In the genomic region with DNA sequence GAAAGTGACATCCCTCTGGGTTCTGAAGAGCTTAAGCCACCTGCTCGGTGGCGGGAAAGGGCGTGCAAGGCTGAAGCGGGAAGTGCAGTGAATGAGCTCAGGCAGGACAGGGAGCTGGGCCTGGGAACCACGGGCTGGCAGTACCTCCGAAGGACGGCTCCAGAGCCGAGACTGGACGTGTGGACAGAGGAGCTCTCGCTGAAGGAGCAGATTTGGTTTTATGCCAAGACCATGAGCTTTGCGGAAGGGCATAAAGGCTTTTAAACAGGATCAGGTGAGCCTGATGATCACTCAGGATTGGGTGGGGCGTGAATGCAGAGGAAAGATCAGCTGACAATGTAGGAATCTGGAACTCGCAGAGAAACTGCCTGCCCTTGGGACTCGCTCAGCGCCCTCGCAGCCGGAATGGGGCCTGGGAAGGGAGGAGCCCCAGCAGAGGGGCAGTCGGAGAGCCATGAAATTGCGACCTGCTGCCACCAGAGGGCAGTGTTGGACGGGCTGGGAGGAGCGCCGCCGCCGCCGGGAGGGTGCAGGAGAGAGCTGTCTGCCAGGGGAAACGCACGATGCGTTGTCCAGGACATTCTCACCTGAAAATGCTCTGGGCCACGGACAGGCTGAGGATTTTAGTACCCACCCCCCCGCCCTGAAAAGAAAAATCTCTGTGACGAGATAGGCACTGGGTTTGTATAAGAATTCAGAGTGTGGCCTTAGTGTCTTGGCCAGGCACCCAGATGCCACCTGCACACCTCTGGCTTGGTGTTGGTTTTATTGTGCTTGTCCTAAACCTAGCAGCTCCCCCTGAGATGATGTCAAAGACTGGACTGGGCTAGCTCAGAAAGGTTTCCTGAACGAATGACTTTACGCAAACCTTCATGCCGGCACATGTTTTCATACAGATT, we compare ENCODE assay signal across 8 cellular contexts.
DNase-seq lines count a peak whose midpoint lies in the region; ATAC-seq lines count a peak whose summit lies in the region.

No MANE protein-coding gene starts in this region.

- intact Hi-C loops in left ventricle myocardium superior (cut with micrococcal nuclease), result no loop called here

- ATAC-seq in GM21737 (IDR thresholded peaks at IDR 0.05; ENCODE audit: unreplicated experiment) (peak; percentile 88), left ventricle myocardium superior (peak; percentile 97)

- H3K4me3 ChIP-seq in SK-N-MC, result 0 out of 2 replicates have a peak overlapping the region, but pooled peaks have one; percentile 30

- no peak overlapping the region for H3K9ac ChIP-seq in SK-N-MC (ENCODE audit: insufficient read length)

- DNase-seq in GM03348 (ENCODE audit: low spot score) (peak; percentile 94), HuH-7.5 (ENCODE audit: low spot score) (peak; percentile 58), SK-N-MC (ENCODE audit: low read depth, low spot score) (peak; percentile 18), amygdala (lab: John Stamatoyannopoulos, UW) (peak in 54 of 56 donors; percentile 30 to 86 (median 74)), left ventricle myocardium superior (peak; percentile 86), renal cortical epithelial cell (ENCODE audit: low read depth) (peak; percentile 43), cortex of kidney (lab: John Stamatoyannopoulos, UW) (no peak)

- H3K27ac ChIP-seq in SK-N-MC, result no peak overlapping the region

- H3K9me3 ChIP-seq in SK-N-MC (ENCODE audit: low read depth, low read length), result no peaks in the 10 kb centered on the region

- no peaks in the 10 kb centered on the region for H3K36me3 ChIP-seq in SK-N-MC (ENCODE audit: insufficient read depth, low read length)
